8 cellular contexts compared by ENCODE assay signal in genomic region chr10:128125944-128126764, GRCh38. TPM values are rescaled to one million over a fixed set of nuclear protein-coding genes. Genes with fewer than 3 reads are reported as not detected.
DNase-seq lines count a peak whose midpoint lies in the region; ATAC-seq and TF ChIP-seq lines count a peak whose summit lies in the region.

Gene MKI67, minus strand, starts transcription at chr10:128126423. Its CDS starts 756 bp downstream, at chr10:128125667.

- H4K20me1 ChIP-seq in DND-41 (ENCODE audit: insufficient read depth, low read length), result peaks cover 34% of the 10 kb centered on the region

- H3K4me1 ChIP-seq in DND-41 (ENCODE audit: insufficient read depth, low read length), result peaks cover 46% of the 10 kb centered on the region

- H3K4me2 ChIP-seq in DND-41 (ENCODE audit: insufficient read depth, low read length), result peak within 1 kb of the TSS; percentile 93

- peak within 1 kb of the TSS; percentile 100 for H3K9ac ChIP-seq in DND-41 (ENCODE audit: low read depth, low read length)

- peaks cover 19 to 34% of the 10 kb centered on the region in 2 donors for H3K36me3 Mint-ChIP-seq in activated T-cell treated with anti-CD3 and anti-CD28 coated beads, Interleukin-2, amount 50 U/mL, for 72 hours (ENCODE audit: insufficient read depth in 2 of 2)
- no peaks in the 10 kb centered on the region for H3K36me3 Mint-ChIP-seq in naive thymus-derived CD8-positive, alpha-beta T cell
- no peaks in the 10 kb centered on the region for H3K36me3 Mint-ChIP-seq in stimulated activated memory B cell treated with anti-CD40 and anti-IgM and Interleukin-4, amounts not matched to agents 10 μg/mL and 1 μg/mL and 100 μg/mL, for 72 hours

- no peaks in the 10 kb centered on the region for H3K9me3 ChIP-seq in DND-41 (ENCODE audit: insufficient read depth, low read length, severe bottlenecking)

- peak within 1 kb of the TSS; percentile 94 for H2AFZ ChIP-seq in DND-41 (ENCODE audit: low read depth, low read length)

- ATAC-seq in DND-41 (ENCODE audit: insufficient read depth, low read depth) (peak; percentile 89), GM21786 (IDR thresholded peaks at IDR 0.05; ENCODE audit: unreplicated experiment) (peak; percentile 91)
- peak; percentile 92 to 94 for ATAC-seq in activated T-cell treated with anti-CD3 and anti-CD28 coated beads, Interleukin-2, amount 50 U/mL, for 72 hours (replicated peaks in 1 of 2)
- ATAC-seq in naive thymus-derived CD8-positive, alpha-beta T cell, result peak; percentile 93 to 94
- peak; percentile 96 for ATAC-seq in stimulated activated memory B cell treated with anti-CD40 and anti-IgM and Interleukin-4, amounts not matched to agents 10 μg/mL and 1 μg/mL and 100 μg/mL, for 72 hours

- peak within 1 kb of the TSS; percentile 98 for H3K27ac Mint-ChIP-seq in activated T-cell treated with anti-CD3 and anti-CD28 coated beads, Interleukin-2, amount 50 U/mL, for 72 hours
- H3K27ac Mint-ChIP-seq in naive thymus-derived CD8-positive, alpha-beta T cell, result peak within 1 kb of the TSS; percentile 4 to 92 (median 52)
- H3K27ac Mint-ChIP-seq in stimulated activated memory B cell treated with anti-CD40 and anti-IgM and Interleukin-4, amounts not matched to agents 10 μg/mL and 1 μg/mL and 100 μg/mL, for 72 hours, result peak within 1 kb of the TSS; percentile 70

- TF ChIP-seq CTCF in DND-41 (IDR thresholded peaks at IDR 0.05; ENCODE audit: borderline replicate concordance, extremely low read depth, low read length, poor library complexity, severe bottlenecking), result peak; percentile 3
- no peak for TF ChIP-seq CTCF in fibroblast of mammary gland (conservative IDR thresholded peaks at IDR 0.05; ENCODE audit: control insufficient read depth, insufficient read depth, low read depth, low read length)

- peaks cover 47% of the 10 kb centered on the region for H3K79me2 ChIP-seq in DND-41 (ENCODE audit: insufficient read depth, low read length)

- H3K27me3 ChIP-seq in DND-41 (ENCODE audit: insufficient read depth, low read length, poor library complexity), result no peaks in the 10 kb centered on the region

- H3K36me3 ChIP-seq in DND-41 (ENCODE audit: insufficient read depth, low read length), result peaks cover 45% of the 10 kb centered on the region

- H3K9me3 Mint-ChIP-seq in activated T-cell treated with anti-CD3 and anti-CD28 coated beads, Interleukin-2, amount 50 U/mL, for 72 hours, result no peaks in the 10 kb centered on the region
- no peaks in the 10 kb centered on the region for H3K9me3 Mint-ChIP-seq in naive thymus-derived CD8-positive, alpha-beta T cell
- H3K9me3 Mint-ChIP-seq in stimulated activated memory B cell treated with anti-CD40 and anti-IgM and Interleukin-4, amounts not matched to agents 10 μg/mL and 1 μg/mL and 100 μg/mL, for 72 hours, result no peaks in the 10 kb centered on the region

- POLR2A ChIA-PET in naive thymus-derived CD8-positive, alpha-beta T cell (lab: Charles Lee), result no interaction called here

- H3K27ac ChIP-seq in DND-41 (ENCODE audit: low read length), result peak within 1 kb of the TSS; percentile 88

- peak; percentile 95 for DNase-seq in DND-41
- peak; percentile 93 for DNase-seq in KG1 (lab: John Stamatoyannopoulos, UW)
- peak; percentile 91 for DNase-seq in RKO (ENCODE audit: low spot score)
- DNase-seq in activated T-cell treated with anti-CD3 and anti-CD28 coated beads, Interleukin-2, amount 50 U/mL, for 72 hours, result peak; percentile 90 to 93
- DNase-seq in fibroblast of mammary gland (ENCODE audit: low read depth), result peak; percentile 82
- DNase-seq in naive thymus-derived CD8-positive, alpha-beta T cell, result peak; percentile 81 to 93 (median 86)

- H3K4me1 Mint-ChIP-seq in activated T-cell treated with anti-CD3 and anti-CD28 coated beads, Interleukin-2, amount 50 U/mL, for 72 hours (ENCODE audit: low read depth), result peaks cover 40% of the 10 kb centered on the region
- H3K4me1 Mint-ChIP-seq in naive thymus-derived CD8-positive, alpha-beta T cell, result peaks cover 6 to 24% (median 16%) of the 10 kb centered on the region in 4 donors
- H3K4me1 Mint-ChIP-seq in stimulated activated memory B cell treated with anti-CD40 and anti-IgM and Interleukin-4, amounts not matched to agents 10 μg/mL and 1 μg/mL and 100 μg/mL, for 72 hours, result peaks cover 22% of the 10 kb centered on the region

- H3K4me3 Mint-ChIP-seq in activated T-cell treated with anti-CD3 and anti-CD28 coated beads, Interleukin-2, amount 50 U/mL, for 72 hours, result peak within 1 kb of the TSS; percentile 96 to 98
- H3K4me3 Mint-ChIP-seq in naive thymus-derived CD8-positive, alpha-beta T cell, result peak within 1 kb of the TSS; percentile 81 to 91 (median 90)
- peak within 1 kb of the TSS; percentile 91 for H3K4me3 Mint-ChIP-seq in stimulated activated memory B cell treated with anti-CD40 and anti-IgM and Interleukin-4, amounts not matched to agents 10 μg/mL and 1 μg/mL and 100 μg/mL, for 72 hours

- H3K27me3 Mint-ChIP-seq in activated T-cell treated with anti-CD3 and anti-CD28 coated beads, Interleukin-2, amount 50 U/mL, for 72 hours (ENCODE audit: low read depth), result peaks cover 5% of the 10 kb centered on the region
- peaks cover 22 to 38% (median 24%) of the 10 kb centered on the region in 5 donors for H3K27me3 Mint-ChIP-seq in naive thymus-derived CD8-positive, alpha-beta T cell
- H3K27me3 Mint-ChIP-seq in stimulated activated memory B cell treated with anti-CD40 and anti-IgM and Interleukin-4, amounts not matched to agents 10 μg/mL and 1 μg/mL and 100 μg/mL, for 72 hours, result peaks cover 25% of the 10 kb centered on the region

- H3K4me3 ChIP-seq in DND-41 (ENCODE audit: low read depth in 1 of 2, low read length in 2 of 2) (peak within 1 kb of the TSS; percentile 74), fibroblast of mammary gland (ENCODE audit: control insufficient read depth, low read depth, low read length) (peak within 1 kb of the TSS; percentile 85)

RNA-seq across cellular contexts. Expression of gene MKI67, which starts in this region (rescaled TPM):
- total RNA-seq in activated T-cell treated with anti-CD3 and anti-CD28 coated beads, Interleukin-2, amount 50 U/mL, for 72 hours, result 100 to 1,000 TPM; 217 to 249 TPM
- total RNA-seq in naive thymus-derived CD8-positive, alpha-beta T cell, result under 1 TPM; 0.08 to 0.34 TPM
- polyA plus RNA-seq in naive thymus-derived CD8-positive, alpha-beta T cell, result 1 to 10 TPM in 1 of 3 donors, under 1 TPM in 1, not detected in 1; 0.77 to 2.4 TPM

Comparison
In these comparisons a context has a peak if more than half of its experiments do, and no peak if none do; other contexts are left out.
1. Peak in every context shown above with its lines: DNase-seq, ATAC-seq, H3K4me3 ChIP-seq and H3K27ac ChIP-seq.
2. RNA of gene MKI67 (total RNA-seq): 217 to 249 TPM in activated T-cell treated with anti-CD3 and anti-CD28 coated beads, Interleukin-2, amount 50 U/mL, for 72 hours; 0.08 to 0.34 TPM in naive thymus-derived CD8-positive, alpha-beta T cell; every median in the first group is over 100 times any median in the second.